Comparison of ENCODE assay signal across 1 cellular context in genomic region chr12:45215419-45216296, GRCh38.
TF ChIP-seq lines count a peak whose summit lies in the region.

Gene ANO6, plus strand, starts transcription at chr12:45216095. Its CDS starts 227 bp downstream, at chr12:45216322.

TF ChIP-seq in HepG2, 621 proteins besides CTCF, POLR2A, EP300 and RAD21 (continued from another document and continues in another):
- TF ChIP-seq ARID4A (CRISPR knock-in tag; IDR thresholded peaks at IDR 0.05; ENCODE audit: borderline replicate concordance) (peak; percentile 67), PITX1 (CRISPR knock-in tag; IDR thresholded peaks at IDR 0.05) (no peak; the same call in none of the 2 replicates), MED13 (CRISPR knock-in tag; IDR thresholded peaks at IDR 0.05) (no peak), POGK (CRISPR knock-in tag; conservative IDR thresholded peaks at IDR 0.05) (peak; percentile 31; the same call in 1 of the 2 replicates), ZNF660 (CRISPR knock-in tag; IDR thresholded peaks at IDR 0.05; ENCODE audit: borderline replicate concordance, low read depth) (no peak), ZNF780A (CRISPR knock-in tag; IDR thresholded peaks at IDR 0.05) (no peak; the same call in 1 of the 2 replicates), MLXIP (CRISPR knock-in tag; IDR thresholded peaks at IDR 0.05; ENCODE audit: borderline replicate concordance) (no peak), ZNF441 (CRISPR knock-in tag; IDR thresholded peaks at IDR 0.05; ENCODE audit: borderline replicate concordance) (peak; percentile 69; the same call in 1 of the 2 replicates), ZMAT3 (CRISPR knock-in tag; conservative IDR thresholded peaks at IDR 0.05) (0 out of 2 replicates have a peak, but pooled peaks have one; percentile 10), SMAD9 (CRISPR knock-in tag; IDR thresholded peaks at IDR 0.05) (peak; percentile 88; the same call in 1 of the 2 replicates), ZNF160 (CRISPR knock-in tag; IDR thresholded peaks at IDR 0.05) (peak; percentile 82), ZNF512B (CRISPR knock-in tag; IDR thresholded peaks at IDR 0.05; ENCODE audit: borderline replicate concordance) (0 out of 2 replicates have a peak, but pooled peaks have one; percentile 55), GFI1 (CRISPR knock-in tag; IDR thresholded peaks at IDR 0.05; ENCODE audit: borderline replicate concordance) (peak; percentile 63), CBX5 (CRISPR knock-in tag; IDR thresholded peaks at IDR 0.05; ENCODE audit: borderline replicate concordance) (peak; percentile 76; the same call in 1 of the 2 replicates), NFKBIZ (CRISPR knock-in tag; IDR thresholded peaks at IDR 0.05) (no peak), BRD4 (CRISPR knock-in tag; IDR thresholded peaks at IDR 0.05) (peak; percentile 62), CREBL2 (CRISPR knock-in tag; IDR thresholded peaks at IDR 0.05; ENCODE audit: borderline replicate concordance) (0 out of 2 replicates have a peak, but pooled peaks have one; percentile 54), ZNF792 (CRISPR knock-in tag; IDR thresholded peaks at IDR 0.05) (peak; percentile 38; the same call in 1 of the 2 replicates), ZNF235 (CRISPR knock-in tag; IDR thresholded peaks at IDR 0.05; ENCODE audit: borderline replicate concordance) (0 out of 2 replicates have a peak, but pooled peaks have one; percentile 75), KMT2A (CRISPR knock-in tag; IDR thresholded peaks at IDR 0.05) (peak; percentile 97), ELF4 (CRISPR knock-in tag; IDR thresholded peaks at IDR 0.05; ENCODE audit: borderline replicate concordance) (no peak), MYNN (CRISPR knock-in tag; IDR thresholded peaks at IDR 0.05; ENCODE audit: low read depth) (no peak), HBP1 (CRISPR knock-in tag; IDR thresholded peaks at IDR 0.05; ENCODE audit: low read depth) (no peak), ZNF232 (CRISPR knock-in tag; IDR thresholded peaks at IDR 0.05; ENCODE audit: borderline replicate concordance) (no peak), YY1 (IDR thresholded peaks at IDR 0.05; ENCODE audit: insufficient read depth, insufficient replicate concordance, low read depth, low read length) (peak; percentile 32), ZNF329 (CRISPR knock-in tag; IDR thresholded peaks at IDR 0.05; ENCODE audit: low read depth) (no peak), ATF4 (CRISPR knock-in tag; IDR thresholded peaks at IDR 0.05) (peak in 1 of 2 experiments; percentile 62; a peak in 2 of 4 replicates), ADNP (CRISPR knock-in tag; IDR thresholded peaks at IDR 0.05) (0 out of 2 replicates have a peak, but pooled peaks have one; percentile 24), PRMT3 (CRISPR knock-in tag; IDR thresholded peaks at IDR 0.05; ENCODE audit: borderline replicate concordance, low read depth) (peak; percentile 85; the same call in 1 of the 2 replicates), FOXP1 (IDR thresholded peaks at IDR 0.05) (no peak), FOXP1 (CRISPR knock-in tag; IDR thresholded peaks at IDR 0.05) (no peak), RFXANK (CRISPR knock-in tag; IDR thresholded peaks at IDR 0.05) (no peak), ZNF7 (CRISPR knock-in tag; IDR thresholded peaks at IDR 0.05) (0 out of 2 replicates have a peak, but pooled peaks have one; percentile 15), RARA (CRISPR knock-in tag; IDR thresholded peaks at IDR 0.05) (peak; percentile 34; the same call in 1 of the 2 replicates), CCAR2 (optimal IDR thresholded peaks at IDR 0.05; ENCODE audit: low read depth, low read length) (no peak), KDM4B (CRISPR knock-in tag; IDR thresholded peaks at IDR 0.05) (0 out of 2 replicates have a peak, but pooled peaks have one; percentile 8), ETS1 (CRISPR knock-in tag; IDR thresholded peaks at IDR 0.05) (no peak), RELA (CRISPR knock-in tag; IDR thresholded peaks at IDR 0.05) (peak; percentile 51; the same call in 1 of the 2 replicates), NFIC (IDR thresholded peaks at IDR 0.05; ENCODE audit: low read length) (no peak), ZNF224 (CRISPR knock-in tag; IDR thresholded peaks at IDR 0.05) (peak; percentile 12), ZFP36L2 (CRISPR knock-in tag; IDR thresholded peaks at IDR 0.05) (no peak), TFDP1 (CRISPR knock-in tag; IDR thresholded peaks at IDR 0.05; ENCODE audit: borderline replicate concordance) (peak; percentile 87), REXO4 (CRISPR knock-in tag; IDR thresholded peaks at IDR 0.05; ENCODE audit: borderline replicate concordance) (no peak), CBX2 (IDR thresholded peaks at IDR 0.05; ENCODE audit: low read depth, low read length) (no peak), CBX2 (CRISPR knock-in tag; IDR thresholded peaks at IDR 0.05; ENCODE audit: low read depth) (no peak), ZNF253 (CRISPR knock-in tag; IDR thresholded peaks at IDR 0.05; ENCODE audit: borderline replicate concordance) (peak; percentile 26; the same call in 1 of the 2 replicates), TCF7L2 (IDR thresholded peaks at IDR 0.05; ENCODE audit: low read depth, low read length) (no peak), ONECUT2 (CRISPR knock-in tag; IDR thresholded peaks at IDR 0.05) (peak; percentile 76), JDP2 (CRISPR knock-in tag; IDR thresholded peaks at IDR 0.05; ENCODE audit: borderline replicate concordance) (no peak)
